In the genomic region with DNA sequence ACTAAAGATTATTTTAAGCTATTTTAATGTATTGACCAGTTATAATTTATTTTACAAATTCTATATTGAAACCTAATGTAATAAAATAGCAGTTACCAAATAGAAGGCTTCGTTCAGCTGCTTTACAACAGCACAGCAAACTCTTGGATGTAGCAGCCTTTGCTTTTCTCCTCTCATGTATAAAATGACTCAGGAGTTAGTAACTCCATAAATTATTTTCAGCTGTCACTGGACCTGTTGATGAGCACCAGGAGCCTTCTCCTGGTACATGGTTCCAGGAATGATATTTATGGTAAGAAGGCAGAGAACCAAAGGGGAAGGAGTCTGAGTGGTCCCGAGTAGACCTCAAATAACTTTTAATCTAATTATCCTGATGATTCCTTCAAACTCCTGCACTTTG, we compare ENCODE assay signal across 13 cellular contexts.
"Had no signal": no experiment of that assay in that cellular context is flagged by ENCODE, and none has a peak within 500 bp of the region (broad histone marks: within the 10 kb centered on the region; RNA-seq: fewer than 3 reads in every experiment).

No MANE protein-coding gene starts in this region.

- DNase-seq: activated CD4-positive, alpha-beta T cell treated with anti-CD3 and anti-CD28 coated beads for 1 hour; activated CD4-positive, alpha-beta T cell treated with anti-CD3 and anti-CD28 coated beads, Interleukin-2, amount 50 U/mL, for 4 hours; activated naive CD4-positive, alpha-beta T cell treated with anti-CD3 and anti-CD28 coated beads for 36 hours; activated naive CD8-positive, alpha-beta T cell treated with anti-CD3 and anti-CD28 coated beads, Interleukin-2, amount 50 U/mL, for 24 hours; activated T-cell treated with anti-CD3 and anti-CD28 coated beads for 4 hours; erythroblast; stimulated activated CD4-positive, alpha-beta T cell treated with anti-CD3 and anti-CD28 coated beads, Interleukin-2, amount 100 ng/mL, for 48 hours; T-helper 1 cell; T1000 had no signal

- ATAC-seq: activated naive CD8-positive, alpha-beta T cell treated with anti-CD3 and anti-CD28 coated beads, Interleukin-2, amount 50 U/mL, for 24 hours; activated T-helper 17 cell treated with anti-CD3 and anti-CD28 coated beads, Interleukin-2, amount 50 U/mL, for 72 hours; left lobe of liver; natural killer cell treated with Interleukin-12 subunit alpha and Interleukin-12 subunit beta and Interleukin-15 and Interleukin-18, amount 100 ng/mL, for 72 hours; stimulated activated memory B cell treated with anti-CD40 and anti-IgM and Interleukin-4, amounts not matched to agents 10 μg/mL and 1 μg/mL and 100 μg/mL, for 72 hours had no signal
